30 cellular contexts compared by ENCODE assay signal in genomic region chr18:568731-569130, GRCh38. TPM values are rescaled to one million over a fixed set of nuclear protein-coding genes. Genes with fewer than 3 reads are reported as not detected.
"Had no signal": no experiment of that assay in that cellular context is flagged by ENCODE, and none has a peak within 500 bp of the region (broad histone marks: within the 10 kb centered on the region; RNA-seq: fewer than 3 reads in every experiment).

No MANE protein-coding gene starts in this region.

- ATAC-seq: activated CD4-positive, CD25-positive, alpha-beta regulatory T cell treated with anti-CD3 and anti-CD28 coated beads, Interleukin-2, amount 50 U/mL, for 24 hours; activated CD8-positive, alpha-beta T cell treated with anti-CD3 and anti-CD28 coated beads for 36 hours; activated T-cell treated with anti-CD3 and anti-CD28 coated beads, Interleukin-2, amount 50 U/mL, for 72 hours; Panc1; T-helper 17 cell had no signal

- H3K36me3 ChIP-seq: brain microvascular endothelial cell, cardiac muscle cell had no signal

- H3K4me2 ChIP-seq: KMS-11 had no signal

- H3K9me3 Mint-ChIP-seq: activated CD8-positive, alpha-beta T cell treated with anti-CD3 and anti-CD28 coated beads for 36 hours; activated naive CD4-positive, alpha-beta T cell treated with anti-CD3 and anti-CD28 coated beads, Interleukin-2, amount 10 ng/mL, durations not matched to agents 7 days and 5 days; activated naive CD8-positive, alpha-beta T cell treated with anti-CD3 and anti-CD28 coated beads for 36 hours; activated T-cell treated with anti-CD3 and anti-CD28 coated beads, Interleukin-2, amount 50 U/mL, for 72 hours; activated T-helper 2 cell treated with anti-CD3 and anti-CD28 coated beads, Interferon-gamma antibody, Interleukin-2, Interleukin-4, amounts not matched to agents 10 μg/mL and 5 μg/mL and 100 μg/mL, durations not matched to agents 14 hours and 24 hours and 36 hours had no signal

- H3K9ac ChIP-seq: KMS-11 had no signal

- H3K4me3 Mint-ChIP-seq: activated CD8-positive, alpha-beta T cell treated with anti-CD3 and anti-CD28 coated beads for 36 hours; activated naive CD4-positive, alpha-beta T cell treated with anti-CD3 and anti-CD28 coated beads, Interleukin-2, amount 10 ng/mL, durations not matched to agents 7 days and 5 days; activated naive CD8-positive, alpha-beta T cell treated with anti-CD3 and anti-CD28 coated beads for 36 hours; activated T-cell treated with anti-CD3 and anti-CD28 coated beads, Interleukin-2, amount 50 U/mL, for 72 hours; T-helper 17 cell had no signal

- H3K4me3 ChIP-seq: cardiac muscle cell had no signal

- H3K36me3 Mint-ChIP-seq: activated naive CD4-positive, alpha-beta T cell treated with anti-CD3 and anti-CD28 coated beads, Interleukin-2, amount 10 ng/mL, durations not matched to agents 7 days and 5 days; activated naive CD8-positive, alpha-beta T cell treated with anti-CD3 and anti-CD28 coated beads for 36 hours had no signal

- H3K27ac ChIP-seq: brain microvascular endothelial cell, cardiac muscle cell, KMS-11, RWPE1 had no signal

- H3K27ac Mint-ChIP-seq: activated CD8-positive, alpha-beta T cell treated with anti-CD3 and anti-CD28 coated beads for 36 hours; activated naive CD4-positive, alpha-beta T cell treated with anti-CD3 and anti-CD28 coated beads, Interleukin-2, amount 10 ng/mL, durations not matched to agents 7 days and 5 days; activated naive CD8-positive, alpha-beta T cell treated with anti-CD3 and anti-CD28 coated beads for 36 hours; activated T-cell treated with anti-CD3 and anti-CD28 coated beads, Interleukin-2, amount 50 U/mL, for 72 hours; activated T-helper 2 cell treated with anti-CD3 and anti-CD28 coated beads, Interferon-gamma antibody, Interleukin-2, Interleukin-4, amounts not matched to agents 10 μg/mL and 5 μg/mL and 100 μg/mL, durations not matched to agents 14 hours and 24 hours and 36 hours; T-helper 17 cell had no signal

- H3K27me3 ChIP-seq: cardiac muscle cell had no signal

- H3K4me1 Mint-ChIP-seq: activated naive CD4-positive, alpha-beta T cell treated with anti-CD3 and anti-CD28 coated beads, Interleukin-2, amount 10 ng/mL, durations not matched to agents 7 days and 5 days; activated naive CD8-positive, alpha-beta T cell treated with anti-CD3 and anti-CD28 coated beads for 36 hours; T-helper 17 cell had no signal

- DNase-seq: activated CD4-positive, alpha-beta T cell treated with anti-CD3 and anti-CD28 coated beads for 4 hours; activated CD8-positive, alpha-beta memory T cell treated with anti-CD3 and anti-CD28 coated beads, Interleukin-2, amount 50 U/mL, for 4 hours; activated CD8-positive, alpha-beta T cell treated with anti-CD3 and anti-CD28 coated beads for 36 hours; activated gamma-delta T cell treated with Interleukin-2 at 50 U/mL for 16 hours; activated naive CD4-positive, alpha-beta T cell treated with anti-CD3 and anti-CD28 coated beads, Interleukin-2, amount 10 ng/mL, durations not matched to agents 7 days and 5 days; activated naive CD8-positive, alpha-beta T cell treated with anti-CD3 and anti-CD28 coated beads for 36 hours; activated T-cell treated with anti-CD3 and anti-CD28 coated beads, Interleukin-2, amount 50 U/mL, for 72 hours; brain microvascular endothelial cell; NCI-H1105 treated with DMSO at 0.1 percent for 48 hours; NCI-H146; NCI-H187 treated with DMSO at 0.1 percent for 48 hours; NCI-H2081 treated with DMSO at 0.1 percent for 48 hours; NCI-H2171; NCI-H2227 treated with DMSO at 0.1 percent for 48 hours; NCI-H446 treated with DMSO at 0.1 percent for 48 hours; NCI-H524 treated with DMSO at 0.1 percent for 48 hours; NCI-H774; NK-92 treated with Interleukin-12 subunit alpha and Interleukin-12 subunit beta, amount 100 ng/mL, for 24 hours; OCI-M1; Right ventricle myocardium superior; T-helper 17 cell; T-helper 9 cell had no signal

RNA-seq across cellular contexts. Expression of gene CETN1, which starts 11.4 kb away (rescaled TPM):
- total RNA-seq: activated CD8-positive, alpha-beta T cell treated with anti-CD3 and anti-CD28 coated beads for 36 hours; activated naive CD8-positive, alpha-beta T cell treated with anti-CD3 and anti-CD28 coated beads for 36 hours; activated T-cell treated with anti-CD3 and anti-CD28 coated beads, Interleukin-2, amount 50 U/mL, for 72 hours; activated T-helper 2 cell treated with anti-CD3 and anti-CD28 coated beads, Interferon-gamma antibody, Interleukin-2, Interleukin-4, amounts not matched to agents 10 μg/mL and 5 μg/mL and 100 μg/mL, durations not matched to agents 14 hours and 24 hours and 36 hours; cardiac muscle cell; Right ventricle myocardium superior; SK-MEL-5; T-helper 17 cell had no signal
- polyA plus RNA-seq: adipose tissue, cardiac muscle cell had no signal

RNA-seq across cellular contexts. Expression of gene CLUL1, which starts 28.1 kb away (rescaled TPM):
- total RNA-seq: activated CD8-positive, alpha-beta T cell treated with anti-CD3 and anti-CD28 coated beads for 36 hours; activated naive CD8-positive, alpha-beta T cell treated with anti-CD3 and anti-CD28 coated beads for 36 hours; activated T-cell treated with anti-CD3 and anti-CD28 coated beads, Interleukin-2, amount 50 U/mL, for 72 hours; activated T-helper 2 cell treated with anti-CD3 and anti-CD28 coated beads, Interferon-gamma antibody, Interleukin-2, Interleukin-4, amounts not matched to agents 10 μg/mL and 5 μg/mL and 100 μg/mL, durations not matched to agents 14 hours and 24 hours and 36 hours; T-helper 17 cell had no signal
